ENCODE assay signal across 8 cellular contexts in the genomic region with DNA sequence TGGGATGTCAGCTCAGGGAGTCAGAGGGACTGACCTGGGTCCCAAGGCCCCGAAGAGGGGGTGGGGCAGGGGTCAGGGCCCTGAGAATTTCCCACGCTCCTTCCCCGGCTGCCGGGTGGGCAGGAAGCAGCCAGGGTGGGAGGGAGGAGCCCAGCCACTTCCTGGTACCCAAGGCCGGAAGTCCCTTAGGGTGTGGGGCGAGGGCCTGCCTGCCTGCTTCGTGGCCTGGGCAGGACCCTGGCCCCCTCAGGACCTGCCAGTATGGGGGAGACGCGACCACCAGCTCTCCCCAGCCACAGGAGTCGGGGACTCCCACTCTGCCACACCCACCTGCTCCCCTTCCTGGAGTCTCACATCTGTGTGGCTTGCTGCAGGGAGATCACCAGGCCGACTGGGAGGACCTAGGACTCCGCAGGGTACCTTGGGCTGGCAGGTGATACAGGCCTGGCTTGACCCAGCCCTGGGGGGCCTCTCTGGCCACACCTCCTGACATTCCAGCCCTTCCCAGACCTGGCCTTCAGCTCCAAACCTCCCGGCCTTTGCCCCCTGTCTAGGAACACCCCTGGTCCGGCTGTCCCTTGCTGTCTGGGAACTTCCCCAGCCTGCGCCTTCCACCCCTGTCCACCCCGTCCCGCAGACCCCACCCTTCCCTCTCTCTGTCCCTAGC. TPM values are rescaled to one million over a fixed set of nuclear protein-coding genes. Genes with fewer than 3 reads are reported as not detected.
DNase-seq lines count a peak whose midpoint lies in the region; ATAC-seq and TF ChIP-seq lines count a peak whose summit lies in the region.

No MANE protein-coding gene starts in this region.

- DNase-seq in GM12864 (ENCODE audit: low read depth) (no peak), SK-N-DZ (ENCODE audit: low spot score) (peak; percentile 65), amniotic epithelial cell (ENCODE audit: low read depth) (peak; percentile 66), NCI-H2107 (lab: John Stamatoyannopoulos, UW) (no peak)
- DNase-seq in stimulated activated CD4-positive, alpha-beta T cell treated with anti-CD3 and anti-CD28 coated beads, Interleukin-15, amount 100 ng/mL, for 24 hours, result peak; percentile 82

- no peak for TF ChIP-seq CTCF in GM12864 (IDR thresholded peaks at IDR 0.05; ENCODE audit: low read depth, low read length, missing control alignments)

- H3K4me3 ChIP-seq in GM12864 (ENCODE audit: low read depth, low read length), result peak overlapping the region; percentile 54
- H3K4me3 ChIP-seq in iPS-18c (ENCODE audit: insufficient read depth, low read depth, low read length), result peak overlapping the region; percentile 28; the same call in 1 of the 2 replicates

- peaks cover 4% of the 10 kb centered on the region for H3K9me3 ChIP-seq in iPS-18c (ENCODE audit: control insufficient read depth, insufficient read depth, low read length)

- peak; percentile 34 for ATAC-seq in HG03097 (IDR thresholded peaks at IDR 0.05; ENCODE audit: low FRiP score, unreplicated experiment)
- no peak for ATAC-seq in HG02623 (IDR thresholded peaks at IDR 0.05; ENCODE audit: unreplicated experiment)

RNA-seq across cellular contexts. Expression of a gene that starts 9.8 kb away (rescaled TPM):
- polyA plus RNA-seq in SK-N-DZ (2014; cell fraction: cytosol; rRNA removed), result 479 and 663 TPM in 2 replicates
- polyA plus RNA-seq in SK-N-DZ (2014; cell fraction: nucleus; rRNA removed), result 559 and 732 TPM in 2 replicates

RNA-seq across cellular contexts. Expression of a gene that starts 11.0 kb away (rescaled TPM):
- 23.3 and 31.3 TPM in 2 replicates for polyA plus RNA-seq in SK-N-DZ (2014; cell fraction: cytosol; rRNA removed)
- polyA plus RNA-seq in SK-N-DZ (2014; cell fraction: nucleus; rRNA removed), result 74.4 and 125 TPM in 2 replicates

RNA-seq across cellular contexts. Expression of a gene that starts 16.0 kb away (rescaled TPM):
- polyA plus RNA-seq in SK-N-DZ (2014; cell fraction: cytosol; rRNA removed), result 27.6 and 35.5 TPM in 2 replicates
- polyA plus RNA-seq in SK-N-DZ (2014; cell fraction: nucleus; rRNA removed), result 40.1 and 42.4 TPM in 2 replicates

RNA-seq across cellular contexts. Expression of a gene that starts 17.8 kb away (rescaled TPM):
- 69.7 and 75.2 TPM in 2 replicates for polyA plus RNA-seq in SK-N-DZ (2014; cell fraction: cytosol; rRNA removed)
- polyA plus RNA-seq in SK-N-DZ (2014; cell fraction: nucleus; rRNA removed), result 50.9 and 102 TPM in 2 replicates

RNA-seq across cellular contexts. Expression of a gene that starts 21.5 kb away (rescaled TPM):
- 12.3 and 24.2 TPM in 2 replicates for polyA plus RNA-seq in SK-N-DZ (2014; cell fraction: cytosol; rRNA removed)
- polyA plus RNA-seq in SK-N-DZ (2014; cell fraction: nucleus; rRNA removed), result 44.5 and 49.5 TPM in 2 replicates

Comparison
In these comparisons a context has a peak if more than half of its experiments do, and no peak if none do; other contexts are left out.
1. DNase-seq: peak in SK-N-DZ (single experiment), amniotic epithelial cell (single experiment) and stimulated activated CD4-positive, alpha-beta T cell treated with anti-CD3 and anti-CD28 coated beads, Interleukin-15, amount 100 ng/mL, for 24 hours (single experiment); none in GM12864 (single experiment) and NCI-H2107 (single experiment).